Comparison of ENCODE assay signal across 8 cellular contexts in the genomic region with DNA sequence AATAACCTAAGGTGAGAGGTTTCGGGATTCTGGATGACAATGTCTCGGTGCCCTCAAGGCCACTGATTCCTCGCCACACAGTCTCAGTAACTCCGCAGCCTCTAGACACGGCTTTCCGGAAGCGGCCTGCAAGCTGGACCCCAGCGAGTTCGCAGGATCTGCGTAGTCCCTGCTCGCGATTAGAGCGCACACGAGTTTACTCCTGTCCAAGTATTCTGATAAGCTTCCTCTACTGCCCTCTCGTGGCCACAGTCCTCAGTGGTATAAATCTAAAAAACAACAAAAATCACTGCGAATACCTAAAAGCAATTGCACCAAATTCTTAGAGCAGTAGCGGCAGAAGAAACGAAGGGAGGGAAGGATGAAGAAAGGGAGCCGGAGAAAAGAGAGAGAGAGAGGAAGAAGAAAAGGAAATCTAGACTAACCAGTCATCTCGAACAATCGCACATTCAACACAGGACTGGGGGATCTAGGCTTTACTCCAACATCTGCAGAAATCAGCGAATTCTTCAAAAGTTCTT. TPM values are rescaled to one million over a fixed set of nuclear protein-coding genes. Genes with fewer than 3 reads are reported as not detected.
DNase-seq lines count a peak whose midpoint lies in the region; ATAC-seq and TF ChIP-seq lines count a peak whose summit lies in the region.

No MANE protein-coding gene starts in this region.

- no peaks in the 10 kb centered on the region for H3K36me3 ChIP-seq in RWPE2 (ENCODE audit: low read depth)

- ATAC-seq in GM21576 (IDR thresholded peaks at IDR 0.05; ENCODE audit: unreplicated experiment) (peak; percentile 73), RWPE2 (ENCODE audit: low read depth) (peak; percentile 71)
- peak; percentile 76 for ATAC-seq in stimulated activated naive CD8-positive, alpha-beta T cell treated with anti-CD3 and anti-CD28 coated beads, Interleukin-15, amount 100 ng/mL, for 72 hours

- H3K4me3 ChIP-seq in RWPE2 (ENCODE audit: severe bottlenecking) = peak overlapping the region; percentile 68
- H3K4me3 ChIP-seq in fibroblast of villous mesenchyme (ENCODE audit: low read depth, low read length) = peak overlapping the region; percentile 81

- peak overlapping the region; percentile 79 for H3K27ac ChIP-seq in RWPE2 (ENCODE audit: poor library complexity, severe bottlenecking)

- H3K27me3 ChIP-seq in RWPE2 (ENCODE audit: insufficient read depth, poor library complexity, severe bottlenecking) = no peaks in the 10 kb centered on the region

- H3K27ac Mint-ChIP-seq in neural crest cell (ENCODE audit: unreplicated experiment) = no peak overlapping the region
- H3K27ac Mint-ChIP-seq in stimulated activated naive CD8-positive, alpha-beta T cell treated with anti-CD3 and anti-CD28 coated beads, Interleukin-15, amount 100 ng/mL, for 72 hours = no peak overlapping the region

- no peaks in the 10 kb centered on the region for H3K9me3 ChIP-seq in RWPE2 (ENCODE audit: severe bottlenecking)

- peak; percentile 61 for TF ChIP-seq CTCF in RWPE2 (IDR thresholded peaks at IDR 0.05; ENCODE audit: poor library complexity, severe bottlenecking)
- TF ChIP-seq CTCF in fibroblast of villous mesenchyme (IDR thresholded peaks at IDR 0.05; ENCODE audit: insufficient read depth, low read depth, low read length) = peak; percentile 83
- peak; percentile 87 for TF ChIP-seq CTCF in neural crest cell (conservative IDR thresholded peaks at IDR 0.05)

- H3K4me1 Mint-ChIP-seq in neural crest cell = peaks cover 38% of the 10 kb centered on the region
- peaks cover 27% of the 10 kb centered on the region for H3K4me1 Mint-ChIP-seq in stimulated activated naive CD8-positive, alpha-beta T cell treated with anti-CD3 and anti-CD28 coated beads, Interleukin-15, amount 100 ng/mL, for 72 hours

- H3K27me3 Mint-ChIP-seq in neural crest cell (ENCODE audit: low read depth) = peaks cover 33% of the 10 kb centered on the region
- H3K27me3 Mint-ChIP-seq in stimulated activated naive CD8-positive, alpha-beta T cell treated with anti-CD3 and anti-CD28 coated beads, Interleukin-15, amount 100 ng/mL, for 72 hours = peaks cover 42% of the 10 kb centered on the region

- H3K9me3 Mint-ChIP-seq in neural crest cell = no peaks in the 10 kb centered on the region
- no peaks in the 10 kb centered on the region for H3K9me3 Mint-ChIP-seq in stimulated activated naive CD8-positive, alpha-beta T cell treated with anti-CD3 and anti-CD28 coated beads, Interleukin-15, amount 100 ng/mL, for 72 hours

- peak overlapping the region; percentile 88 for H3K4me3 Mint-ChIP-seq in neural crest cell
- peak overlapping the region; percentile 90 to 93 for H3K4me3 Mint-ChIP-seq in stimulated activated naive CD8-positive, alpha-beta T cell treated with anti-CD3 and anti-CD28 coated beads, Interleukin-15, amount 100 ng/mL, for 72 hours

- H3K36me3 Mint-ChIP-seq in neural crest cell (ENCODE audit: low read depth) = no peaks in the 10 kb centered on the region

- peak; percentile 96 for DNase-seq in DMS 273 (lab: John Stamatoyannopoulos, UW; ENCODE audit: unreplicated experiment)
- DNase-seq in Kasumi-1 (lab: John Stamatoyannopoulos, UW) = peak; percentile 83 to 87
- peak; percentile 69 for DNase-seq in RWPE2 (ENCODE audit: low spot score)
- peak; percentile 60 for DNase-seq in activated effector memory CD4-positive, alpha-beta T cell treated with Interleukin-2 at 50 U/mL for 16 hours
- peak; percentile 95 for DNase-seq in fibroblast of villous mesenchyme (ENCODE audit: low read depth)
- DNase-seq in neural crest cell (ENCODE audit: low read depth, low spot score) = peak; percentile 93
- peak; percentile 78 to 81 for DNase-seq in stimulated activated naive CD8-positive, alpha-beta T cell treated with anti-CD3 and anti-CD28 coated beads, Interleukin-15, amount 100 ng/mL, for 72 hours

- H3K4me1 ChIP-seq in RWPE2 (ENCODE audit: insufficient read depth, poor library complexity, severe bottlenecking) = peaks cover 4% of the 10 kb centered on the region

RNA-seq across cellular contexts. Expression of a gene that starts 1.1 kb away (rescaled TPM):
- total RNA-seq in fibroblast of villous mesenchyme = 0.86 and 1.9 TPM in 2 replicates
- total RNA-seq in neural crest cell = 35.0 and 37.7 TPM in 2 replicates

Comparison
In these comparisons a context has a peak if more than half of its experiments do, and no peak if none do; other contexts are left out.
1. Peak in every context shown above with its lines: DNase-seq, ATAC-seq, H3K4me3 ChIP-seq and H3K27ac ChIP-seq.
2. RNA of a gene that starts 1.1 kb away (total RNA-seq): 35.0 to 37.7 TPM in neural crest cell; 0.86 to 1.9 TPM in fibroblast of villous mesenchyme; every median in the first group is over 10 times any median in the second.